ENCODE assay signal across 1 cellular context in genomic region chr20:43894531-43894930, GRCh38.
TF ChIP-seq lines count a peak whose summit lies in the region.

No MANE protein-coding gene starts in this region.

TF ChIP-seq in GM23338, 12 proteins besides CTCF, POLR2A, EP300 and RAD21 (continued from another document):
- TF ChIP-seq REST (IDR thresholded peaks at IDR 0.05; ENCODE audit: unreplicated experiment) = no peak
- TF ChIP-seq, protein P1, sequence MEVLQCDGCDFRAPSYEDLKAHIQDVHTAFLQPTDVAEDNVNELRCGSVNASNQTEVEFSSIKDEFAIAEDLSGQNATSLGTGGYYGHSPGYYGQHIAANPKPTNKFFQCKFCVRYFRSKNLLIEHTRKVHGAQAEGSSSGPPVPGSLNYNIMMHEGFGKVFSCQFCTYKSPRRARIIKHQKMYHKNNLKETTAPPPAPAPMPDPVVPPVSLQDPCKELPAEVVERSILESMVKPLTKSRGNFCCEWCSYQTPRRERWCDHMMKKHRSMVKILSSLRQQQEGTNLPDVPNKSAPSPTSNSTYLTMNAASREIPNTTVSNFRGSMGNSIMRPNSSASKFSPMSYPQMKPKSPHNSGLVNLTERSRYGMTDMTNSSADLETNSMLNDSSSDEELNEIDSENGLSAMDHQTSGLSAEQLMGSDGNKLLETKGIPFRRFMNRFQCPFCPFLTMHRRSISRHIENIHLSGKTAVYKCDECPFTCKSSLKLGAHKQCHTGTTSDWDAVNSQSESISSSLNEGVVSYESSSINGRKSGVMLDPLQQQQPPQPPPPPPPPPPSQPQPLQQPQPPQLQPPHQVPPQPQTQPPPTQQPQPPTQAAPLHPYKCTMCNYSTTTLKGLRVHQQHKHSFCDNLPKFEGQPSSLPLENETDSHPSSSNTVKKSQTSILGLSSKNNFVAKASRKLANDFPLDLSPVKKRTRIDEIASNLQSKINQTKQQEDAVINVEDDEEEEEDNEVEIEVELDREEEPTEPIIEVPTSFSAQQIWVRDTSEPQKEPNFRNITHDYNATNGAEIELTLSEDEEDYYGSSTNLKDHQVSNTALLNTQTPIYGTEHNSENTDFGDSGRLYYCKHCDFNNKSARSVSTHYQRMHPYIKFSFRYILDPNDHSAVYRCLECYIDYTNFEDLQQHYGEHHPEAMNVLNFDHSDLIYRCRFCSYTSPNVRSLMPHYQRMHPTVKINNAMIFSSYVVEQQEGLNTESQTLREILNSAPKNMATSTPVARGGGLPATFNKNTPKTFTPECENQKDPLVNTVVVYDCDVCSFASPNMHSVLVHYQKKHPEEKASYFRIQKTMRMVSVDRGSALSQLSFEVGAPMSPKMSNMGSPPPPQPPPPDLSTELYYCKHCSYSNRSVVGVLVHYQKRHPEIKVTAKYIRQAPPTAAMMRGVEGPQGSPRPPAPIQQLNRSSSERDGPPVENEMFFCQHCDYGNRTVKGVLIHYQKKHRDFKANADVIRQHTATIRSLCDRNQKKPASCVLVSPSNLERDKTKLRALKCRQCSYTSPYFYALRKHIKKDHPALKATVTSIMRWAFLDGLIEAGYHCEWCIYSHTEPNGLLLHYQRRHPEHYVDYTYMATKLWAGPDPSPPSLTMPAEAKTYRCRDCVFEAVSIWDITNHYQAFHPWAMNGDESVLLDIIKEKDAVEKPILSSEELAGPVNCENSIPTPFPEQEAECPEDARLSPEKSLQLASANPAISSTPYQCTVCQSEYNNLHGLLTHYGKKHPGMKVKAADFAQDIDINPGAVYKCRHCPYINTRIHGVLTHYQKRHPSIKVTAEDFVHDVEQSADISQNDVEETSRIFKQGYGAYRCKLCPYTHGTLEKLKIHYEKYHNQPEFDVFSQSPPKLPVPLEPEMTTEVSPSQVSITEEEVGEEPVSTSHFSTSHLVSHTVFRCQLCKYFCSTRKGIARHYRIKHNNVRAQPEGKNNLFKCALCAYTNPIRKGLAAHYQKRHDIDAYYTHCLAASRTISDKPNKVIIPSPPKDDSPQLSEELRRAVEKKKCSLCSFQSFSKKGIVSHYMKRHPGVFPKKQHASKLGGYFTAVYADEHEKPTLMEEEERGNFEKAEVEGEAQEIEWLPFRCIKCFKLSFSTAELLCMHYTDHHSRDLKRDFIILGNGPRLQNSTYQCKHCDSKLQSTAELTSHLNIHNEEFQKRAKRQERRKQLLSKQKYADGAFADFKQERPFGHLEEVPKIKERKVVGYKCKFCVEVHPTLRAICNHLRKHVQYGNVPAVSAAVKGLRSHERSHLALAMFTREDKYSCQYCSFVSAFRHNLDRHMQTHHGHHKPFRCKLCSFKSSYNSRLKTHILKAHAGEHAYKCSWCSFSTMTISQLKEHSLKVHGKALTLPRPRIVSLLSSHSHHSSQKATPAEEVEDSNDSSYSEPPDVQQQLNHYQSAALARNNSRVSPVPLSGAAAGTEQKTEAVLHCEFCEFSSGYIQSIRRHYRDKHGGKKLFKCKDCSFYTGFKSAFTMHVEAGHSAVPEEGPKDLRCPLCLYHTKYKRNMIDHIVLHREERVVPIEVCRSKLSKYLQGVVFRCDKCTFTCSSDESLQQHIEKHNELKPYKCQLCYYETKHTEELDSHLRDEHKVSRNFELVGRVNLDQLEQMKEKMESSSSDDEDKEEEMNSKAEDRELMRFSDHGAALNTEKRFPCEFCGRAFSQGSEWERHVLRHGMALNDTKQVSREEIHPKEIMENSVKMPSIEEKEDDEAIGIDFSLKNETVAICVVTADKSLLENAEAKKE (CRISPR knock-in tag; IDR thresholded peaks at IDR 0.05) = no peak
